ENCODE assay signal across 9 cellular contexts in genomic region chr11:96052921-96053631, GRCh38.
DNase-seq lines count a peak whose midpoint lies in the region; ATAC-seq lines count a peak whose summit lies in the region.
"Had no signal": no experiment of that assay in that cellular context is flagged by ENCODE, and none has a peak within 500 bp of the region (broad histone marks: within the 10 kb centered on the region; RNA-seq: fewer than 3 reads in every experiment).

No MANE protein-coding gene starts in this region.

- no peaks in the 10 kb centered on the region for H3K9me3 Mint-ChIP-seq in activated T-helper 17 cell treated with anti-CD3 and anti-CD28 coated beads, Interleukin-2, amount 50 U/mL, for 72 hours
- no peaks in the 10 kb centered on the region for H3K9me3 Mint-ChIP-seq in naive thymus-derived CD8-positive, alpha-beta T cell

- H3K4me3 Mint-ChIP-seq in activated T-helper 17 cell treated with anti-CD3 and anti-CD28 coated beads, Interleukin-2, amount 50 U/mL, for 72 hours = peak overlapping the region; percentile 23
- no peak overlapping the region for H3K4me3 Mint-ChIP-seq in naive thymus-derived CD8-positive, alpha-beta T cell

- peak overlapping the region; percentile 17 for H3K27ac Mint-ChIP-seq in activated T-helper 17 cell treated with anti-CD3 and anti-CD28 coated beads, Interleukin-2, amount 50 U/mL, for 72 hours
- H3K27ac Mint-ChIP-seq in naive thymus-derived CD8-positive, alpha-beta T cell = peak overlapping the region in 6 of 10 donors; percentile 16 to 68 (median 22)

- no peak for DNase-seq in naive thymus-derived CD8-positive, alpha-beta T cell
- DNase-seq in NCI-H146 (lab: John Stamatoyannopoulos, UW) (no peak), NCI-H345 treated with DMSO at 0.1 percent for 48 hours (lab: John Stamatoyannopoulos, UW; ENCODE audit: unreplicated experiment) (no peak)
- DNase-seq: erythroblast; NK-92 treated with Interleukin-12 subunit alpha and Interleukin-12 subunit beta, amount 100 ng/mL, for 24 hours had no signal

- H3K36me3 Mint-ChIP-seq in activated T-helper 17 cell treated with anti-CD3 and anti-CD28 coated beads, Interleukin-2, amount 50 U/mL, for 72 hours (ENCODE audit: low read depth) = peaks cover 6% of the 10 kb centered on the region
- peaks cover 4 to 33% (median 9%) of the 10 kb centered on the region in 3 donors for H3K36me3 Mint-ChIP-seq in naive thymus-derived CD8-positive, alpha-beta T cell

- peaks cover 34% of the 10 kb centered on the region for H3K4me1 Mint-ChIP-seq in activated T-helper 17 cell treated with anti-CD3 and anti-CD28 coated beads, Interleukin-2, amount 50 U/mL, for 72 hours
- H3K4me1 Mint-ChIP-seq in naive thymus-derived CD8-positive, alpha-beta T cell = peaks cover 32 to 70% (median 59%) of the 10 kb centered on the region in 4 donors

- no peaks in the 10 kb centered on the region for H3K27me3 Mint-ChIP-seq in activated T-helper 17 cell treated with anti-CD3 and anti-CD28 coated beads, Interleukin-2, amount 50 U/mL, for 72 hours
- H3K27me3 Mint-ChIP-seq in naive thymus-derived CD8-positive, alpha-beta T cell = no peaks in the 10 kb centered on the region

- ATAC-seq in GM18520 (IDR thresholded peaks at IDR 0.05; ENCODE audit: unreplicated experiment) = peak; percentile 19
- peak; percentile 33 for ATAC-seq in HG02798 (IDR thresholded peaks at IDR 0.05; ENCODE audit: poor library complexity, unreplicated experiment)
- ATAC-seq in activated T-helper 17 cell treated with anti-CD3 and anti-CD28 coated beads, Interleukin-2, amount 50 U/mL, for 72 hours (replicated peaks) = no peak
- no peak for ATAC-seq in naive thymus-derived CD8-positive, alpha-beta T cell
- no peak for ATAC-seq in GM21360 (IDR thresholded peaks at IDR 0.05; ENCODE audit: unreplicated experiment)

- POLR2A ChIA-PET in naive thymus-derived CD8-positive, alpha-beta T cell (lab: Charles Lee) = no interaction called here

Comparison
In these comparisons a context has a peak if more than half of its experiments do, and no peak if none do; other contexts are left out.
1. ATAC-seq: peak in GM18520 (single experiment) and HG02798 (single experiment); none in activated T-helper 17 cell treated with anti-CD3 and anti-CD28 coated beads, Interleukin-2, amount 50 U/mL, for 72 hours (single experiment), naive thymus-derived CD8-positive, alpha-beta T cell (0 of 2) and GM21360 (single experiment).